In the genomic region with DNA sequence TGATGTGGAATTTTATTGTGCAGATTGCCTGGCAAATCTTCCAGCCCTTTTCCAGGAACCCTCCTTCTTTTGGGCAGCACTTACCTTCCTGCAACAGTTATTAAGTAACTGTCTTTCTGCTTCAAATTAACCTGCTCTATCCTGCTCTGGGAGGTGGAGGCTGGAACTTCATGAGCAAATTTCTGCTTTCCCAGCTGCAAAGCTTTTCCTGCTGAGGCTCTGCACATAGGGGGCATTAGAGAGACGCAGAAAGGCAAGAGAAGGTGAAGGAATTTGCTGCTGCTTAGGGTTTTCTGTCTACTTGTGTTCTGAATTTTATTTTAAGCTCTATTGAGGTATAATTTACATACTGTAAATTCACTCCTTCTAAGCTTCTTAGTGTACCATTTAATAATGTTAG, we compare ENCODE assay signal across 8 cellular contexts.
DNase-seq lines count a peak whose midpoint lies in the region; ATAC-seq and TF ChIP-seq lines count a peak whose summit lies in the region.

No MANE protein-coding gene starts in this region.

- H3K36me3 Mint-ChIP-seq in progenitor cell of endocrine pancreas (ENCODE audit: insufficient read depth) = no peaks in the 10 kb centered on the region

- ATAC-seq in GM18502 (IDR thresholded peaks at IDR 0.05; ENCODE audit: poor library complexity, unreplicated experiment) (no peak), GM18873 (IDR thresholded peaks at IDR 0.05; ENCODE audit: low FRiP score, unreplicated experiment) (no peak)

- no peak overlapping the region for H2AFZ ChIP-seq in OCI-LY3 (ENCODE audit: low read depth, low read length)

- peaks cover 3% of the 10 kb centered on the region for H3K9me3 Mint-ChIP-seq in progenitor cell of endocrine pancreas (ENCODE audit: low read depth)

- peaks cover 23% of the 10 kb centered on the region for H3K4me1 Mint-ChIP-seq in progenitor cell of endocrine pancreas (ENCODE audit: low read depth)

- no peak overlapping the region for H3K4me3 Mint-ChIP-seq in progenitor cell of endocrine pancreas (ENCODE audit: low read depth)

- H3K79me2 ChIP-seq in OCI-LY3 (ENCODE audit: low read length) = no peaks in the 10 kb centered on the region

- H3K27ac ChIP-seq in OCI-LY3 (ENCODE audit: low read length) = no peak overlapping the region

- no peaks in the 10 kb centered on the region for H3K36me3 ChIP-seq in OCI-LY3 (replicated peaks; ENCODE audit: low read depth, low read length)

- no peaks in the 10 kb centered on the region for H3K9me3 ChIP-seq in OCI-LY3 (ENCODE audit: insufficient read depth, low read length)

- peaks cover 9% of the 10 kb centered on the region for H3K4me1 ChIP-seq in OCI-LY3 (ENCODE audit: low read length)

- TF ChIP-seq CTCF in GM12864 (IDR thresholded peaks at IDR 0.05; ENCODE audit: low read depth, low read length, missing control alignments) = peak; percentile 54
- TF ChIP-seq CTCF in OCI-LY3 (IDR thresholded peaks at IDR 0.05; ENCODE audit: low read depth, low read length) = peak; percentile 69
- TF ChIP-seq CTCF in progenitor cell of endocrine pancreas (IDR thresholded peaks at IDR 0.05; ENCODE audit: unreplicated experiment) = peak; percentile 45

- H3K27me3 ChIP-seq in OCI-LY3 (ENCODE audit: low read depth, low read length) = no peaks in the 10 kb centered on the region

- peak; percentile 73 for DNase-seq in 8988T
- DNase-seq in GM12864 (ENCODE audit: low read depth) = no peak
- peak; percentile 60 for DNase-seq in fibroblast of gingiva (ENCODE audit: low read depth)
- DNase-seq in progenitor cell of endocrine pancreas (ENCODE audit: low spot score, unreplicated experiment) = no peak
- DNase-seq in OCI-M2 (lab: John Stamatoyannopoulos, UW; ENCODE audit: unreplicated experiment) = no peak

- H3K4me3 ChIP-seq in GM12864 (ENCODE audit: low read depth, low read length) = no peak overlapping the region
- H3K4me3 ChIP-seq in OCI-LY3 (ENCODE audit: low read length) = no peak overlapping the region

- H3K27me3 Mint-ChIP-seq in progenitor cell of endocrine pancreas = no peaks in the 10 kb centered on the region

- no peaks in the 10 kb centered on the region for H4K20me1 ChIP-seq in OCI-LY3 (ENCODE audit: insufficient read depth, low read length)

- no peak overlapping the region for H3K27ac Mint-ChIP-seq in progenitor cell of endocrine pancreas

- H3K4me2 ChIP-seq in OCI-LY3 (ENCODE audit: low read length) = no peak overlapping the region

- H3K9ac ChIP-seq in OCI-LY3 (ENCODE audit: low read length) = no peak overlapping the region

Comparison
In these comparisons a context has a peak if more than half of its experiments do, and no peak if none do; other contexts are left out.
1. DNase-seq: peak in 8988T (single experiment) and fibroblast of gingiva (single experiment); none in GM12864 (single experiment), progenitor cell of endocrine pancreas (single experiment) and OCI-M2 (single experiment).
2. Peak in every context shown above with its lines, with median percentiles within 50 percentile points of each other: CTCF ChIP-seq.